ENCODE assay signal across 18 cellular contexts in the genomic region with DNA sequence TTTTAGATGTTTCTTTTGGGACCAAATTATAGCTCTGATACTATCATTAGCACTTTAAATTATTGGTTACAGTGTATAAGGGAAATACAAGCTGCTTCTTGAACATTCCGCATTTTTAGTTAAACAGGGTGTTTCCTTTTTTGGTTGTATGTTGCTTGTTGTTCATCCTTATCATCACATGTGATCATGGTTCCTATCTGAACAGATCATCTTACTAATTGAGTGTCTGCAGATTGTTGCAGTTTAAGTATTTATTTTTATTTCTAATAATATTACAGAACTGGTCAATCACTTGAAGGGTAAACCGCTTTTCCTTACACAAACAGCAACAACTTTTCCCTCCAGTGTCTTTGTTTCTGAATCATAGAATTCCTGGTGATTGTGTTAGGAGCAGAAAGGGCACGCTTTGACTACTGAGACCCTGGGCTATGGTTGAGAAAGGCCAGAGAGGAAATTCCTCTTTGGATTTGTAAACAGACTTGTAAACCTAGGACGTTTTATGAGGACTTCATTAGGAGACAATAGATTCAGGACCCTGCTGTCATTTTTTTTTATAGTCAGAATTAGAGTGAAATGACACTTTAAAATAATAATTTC. TPM values are rescaled to one million over a fixed set of nuclear protein-coding genes. Genes with fewer than 3 reads are reported as not detected.
DNase-seq lines count a peak whose midpoint lies in the region; ATAC-seq and TF ChIP-seq lines count a peak whose summit lies in the region.
"Had no signal": no experiment of that assay in that cellular context is flagged by ENCODE, and none has a peak within 500 bp of the region (broad histone marks: within the 10 kb centered on the region; RNA-seq: fewer than 3 reads in every experiment).

No MANE protein-coding gene starts in this region.

- in situ Hi-C loops in KBM-7 (cut with MboI; ENCODE audit: low pct_unique_long_range_greater_than_20kb, low sequenced_read_pairs), result no loop called here

- H3K27ac ChIP-seq in VCaP (peak overlapping the region; percentile 96), right lobe of liver (peak overlapping the region in 2 of 3 donors; percentile 47 to 51)
- H3K27ac ChIP-seq: RWPE1 had no signal

- H3K4me3 ChIP-seq in right lobe of liver, result no peak overlapping the region

- no peak for TF ChIP-seq POLR2A in right lobe of liver (IDR thresholded peaks at IDR 0.05)

- no peak for ATAC-seq in right lobe of liver
- no peak for ATAC-seq in GM21737 (IDR thresholded peaks at IDR 0.05; ENCODE audit: unreplicated experiment)

- no peaks in the 10 kb centered on the region for H3K9me3 ChIP-seq in right lobe of liver

- WGBS in right lobe of liver (ENCODE audit: insufficient coverage, low coverage, low lambda C conversion rate, missing lambda C conversion rate), result 43% methylated on average over 4 of the region's 4 CpGs

- DNase-seq in NCI-H146 treated with DMSO at 0.1 percent for 48 hours (lab: John Stamatoyannopoulos, UW; ENCODE audit: unreplicated experiment), result peak; percentile 19
- DNase-seq in NCI-H146 (lab: John Stamatoyannopoulos, UW), result no peak
- DNase-seq in right lobe of liver, result no peak
- peak; percentile 7 for DNase-seq in renal cortical epithelial cell (ENCODE audit: low read depth)
- no peak for DNase-seq in DMS53 treated with DMSO at 0.1 percent for 48 hours (lab: John Stamatoyannopoulos, UW; ENCODE audit: unreplicated experiment)
- DNase-seq in KBM-7, result no peak
- DNase-seq: AML-193, DMS79, GOT3, KG1, MV-4-11, NCI-H187 treated with DMSO at 0.1 percent for 48 hours, NCI-H2171, NCI-H446, NCI-H748 treated with DMSO at 0.1 percent for 48 hours had no signal

- TF ChIP-seq CTCF in VCaP (conservative IDR thresholded peaks at IDR 0.05), result no peak
- no peak for TF ChIP-seq CTCF in right lobe of liver (IDR thresholded peaks at IDR 0.05)

- no peaks in the 10 kb centered on the region for H3K36me3 ChIP-seq in right lobe of liver

- no peaks in the 10 kb centered on the region for H3K27me3 ChIP-seq in right lobe of liver

- H3K4me1 ChIP-seq in right lobe of liver, result peaks cover 0 to 59% (median 12%) of the 10 kb centered on the region in 4 donors

- intact Hi-C loops in right lobe of liver (cut with DNase I), result no loop called here

RNA-seq across cellular contexts. Expression of a gene that starts 37.2 kb away (rescaled TPM):
- total RNA-seq in right lobe of liver (10 to 100 TPM; 20.1 to 57.7 (median 31.5) TPM), renal cortical epithelial cell (3.5 TPM in 2 replicates)

Comparison
In these comparisons a context has a peak if more than half of its experiments do, and no peak if none do; other contexts are left out.
1. DNase-seq: peak in NCI-H146 treated with DMSO at 0.1 percent for 48 hours (single experiment) and renal cortical epithelial cell (single experiment); none in NCI-H146 (single experiment), right lobe of liver (0 of 3), DMS53 treated with DMSO at 0.1 percent for 48 hours (single experiment) and KBM-7 (single experiment).